ENCODE assay signal across 1 cellular context in the genomic region with DNA sequence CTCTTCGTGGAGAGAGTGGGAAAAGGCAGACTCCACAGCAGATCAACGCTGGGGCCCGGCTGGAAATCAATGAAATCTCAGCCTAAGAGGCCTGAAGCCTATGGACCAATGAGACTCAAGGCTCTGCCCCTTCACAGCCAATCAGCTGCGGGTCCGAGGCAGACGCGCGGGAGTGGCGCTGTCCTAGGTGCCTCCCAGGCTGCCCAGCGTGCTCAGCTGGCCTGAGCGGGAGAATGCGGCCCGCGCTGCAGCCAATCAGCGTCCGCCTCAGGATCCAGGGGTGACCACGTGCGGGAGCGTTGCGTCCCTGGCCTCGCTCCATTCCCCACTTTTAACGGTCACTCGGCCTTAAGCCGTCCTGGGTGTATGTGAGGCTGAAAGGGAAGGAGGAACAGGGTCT.
A peak's percentile ranks its signal among the peaks of the same experiment; 100 is the strongest.
TF ChIP-seq lines count a peak whose summit lies in the region.

A gene with protein sequence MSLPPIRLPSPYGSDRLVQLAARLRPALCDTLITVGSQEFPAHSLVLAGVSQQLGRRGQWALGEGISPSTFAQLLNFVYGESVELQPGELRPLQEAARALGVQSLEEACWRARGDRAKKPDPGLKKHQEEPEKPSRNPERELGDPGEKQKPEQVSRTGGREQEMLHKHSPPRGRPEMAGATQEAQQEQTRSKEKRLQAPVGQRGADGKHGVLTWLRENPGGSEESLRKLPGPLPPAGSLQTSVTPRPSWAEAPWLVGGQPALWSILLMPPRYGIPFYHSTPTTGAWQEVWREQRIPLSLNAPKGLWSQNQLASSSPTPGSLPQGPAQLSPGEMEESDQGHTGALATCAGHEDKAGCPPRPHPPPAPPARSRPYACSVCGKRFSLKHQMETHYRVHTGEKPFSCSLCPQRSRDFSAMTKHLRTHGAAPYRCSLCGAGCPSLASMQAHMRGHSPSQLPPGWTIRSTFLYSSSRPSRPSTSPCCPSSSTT (plus strand): TSS at position 341 of the 400 bp plus-strand sequence. CDS start 10,069 bp downstream, outside the sequence.

TF ChIP-seq in K562, 482 proteins besides CTCF, POLR2A, EP300 and RAD21 (continued from another document and continues in another):
- TF ChIP-seq SOX6 (IDR thresholded peaks at IDR 0.05) = no peak
- TF ChIP-seq, protein P1, sequence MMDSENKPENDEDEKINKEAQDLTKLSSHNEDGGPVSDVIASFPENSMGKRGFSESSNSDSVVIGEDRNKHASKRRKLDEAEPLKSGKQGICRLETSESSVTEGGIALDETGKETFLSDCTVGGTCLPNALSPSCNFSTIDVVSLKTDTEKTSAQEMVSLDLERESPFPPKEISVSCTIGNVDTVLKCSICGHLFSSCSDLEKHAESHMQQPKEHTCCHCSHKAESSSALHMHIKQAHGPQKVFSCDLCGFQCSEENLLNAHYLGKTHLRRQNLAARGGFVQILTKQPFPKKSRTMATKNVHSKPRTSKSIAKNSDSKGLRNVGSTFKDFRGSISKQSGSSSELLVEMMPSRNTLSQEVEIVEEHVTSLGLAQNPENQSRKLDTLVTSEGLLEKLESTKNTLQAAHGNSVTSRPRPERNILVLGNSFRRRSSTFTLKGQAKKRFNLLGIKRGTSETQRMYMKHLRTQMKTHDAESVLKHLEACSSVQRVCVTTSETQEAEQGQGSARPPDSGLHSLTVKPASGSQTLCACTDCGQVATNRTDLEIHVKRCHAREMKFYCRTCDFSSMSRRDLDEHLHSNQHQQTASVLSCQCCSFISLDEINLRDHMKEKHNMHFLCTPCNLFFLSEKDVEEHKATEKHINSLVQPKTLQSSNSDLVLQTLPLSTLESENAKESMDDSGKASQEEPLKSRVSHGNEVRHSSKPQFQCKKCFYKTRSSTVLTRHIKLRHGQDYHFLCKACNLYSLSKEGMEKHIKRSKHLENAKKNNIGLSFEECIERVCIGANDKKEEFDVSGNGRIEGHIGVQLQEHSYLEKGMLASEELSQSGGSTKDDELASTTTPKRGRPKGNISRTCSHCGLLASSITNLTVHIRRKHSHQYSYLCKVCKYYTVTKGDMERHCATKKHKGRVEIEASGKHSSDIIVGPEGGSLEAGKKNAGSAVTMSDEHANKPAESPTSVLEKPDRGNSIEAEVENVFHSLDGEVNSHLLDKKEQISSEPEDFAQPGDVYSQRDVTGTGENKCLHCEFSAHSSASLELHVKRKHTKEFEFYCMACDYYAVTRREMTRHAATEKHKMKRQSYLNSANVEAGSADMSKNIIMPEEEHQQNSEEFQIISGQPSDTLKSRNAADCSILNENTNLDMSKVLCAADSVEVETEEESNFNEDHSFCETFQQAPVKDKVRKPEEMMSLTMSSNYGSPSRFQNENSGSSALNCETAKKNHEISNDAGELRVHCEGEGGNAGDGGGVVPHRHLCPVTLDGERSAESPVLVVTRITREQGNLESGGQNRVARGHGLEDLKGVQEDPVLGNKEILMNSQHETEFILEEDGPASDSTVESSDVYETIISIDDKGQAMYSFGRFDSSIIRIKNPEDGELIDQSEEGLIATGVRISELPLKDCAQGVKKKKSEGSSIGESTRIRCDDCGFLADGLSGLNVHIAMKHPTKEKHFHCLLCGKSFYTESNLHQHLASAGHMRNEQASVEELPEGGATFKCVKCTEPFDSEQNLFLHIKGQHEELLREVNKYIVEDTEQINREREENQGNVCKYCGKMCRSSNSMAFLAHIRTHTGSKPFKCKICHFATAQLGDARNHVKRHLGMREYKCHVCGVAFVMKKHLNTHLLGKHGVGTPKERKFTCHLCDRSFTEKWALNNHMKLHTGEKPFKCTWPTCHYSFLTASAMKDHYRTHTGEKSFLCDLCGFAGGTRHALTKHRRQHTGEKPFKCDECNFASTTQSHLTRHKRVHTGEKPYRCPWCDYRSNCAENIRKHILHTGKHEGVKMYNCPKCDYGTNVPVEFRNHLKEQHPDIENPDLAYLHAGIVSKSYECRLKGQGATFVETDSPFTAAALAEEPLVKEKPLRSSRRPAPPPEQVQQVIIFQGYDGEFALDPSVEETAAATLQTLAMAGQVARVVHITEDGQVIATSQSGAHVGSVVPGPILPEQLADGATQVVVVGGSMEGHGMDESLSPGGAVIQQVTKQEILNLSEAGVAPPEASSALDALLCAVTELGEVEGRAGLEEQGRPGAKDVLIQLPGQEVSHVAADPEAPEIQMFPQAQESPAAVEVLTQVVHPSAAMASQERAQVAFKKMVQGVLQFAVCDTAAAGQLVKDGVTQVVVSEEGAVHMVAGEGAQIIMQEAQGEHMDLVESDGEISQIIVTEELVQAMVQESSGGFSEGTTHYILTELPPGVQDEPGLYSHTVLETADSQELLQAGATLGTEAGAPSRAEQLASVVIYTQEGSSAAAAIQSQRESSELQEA (IDR thresholded peaks at IDR 0.05; ENCODE audit: low read depth) = no peak
- TF ChIP-seq, protein P2, sequence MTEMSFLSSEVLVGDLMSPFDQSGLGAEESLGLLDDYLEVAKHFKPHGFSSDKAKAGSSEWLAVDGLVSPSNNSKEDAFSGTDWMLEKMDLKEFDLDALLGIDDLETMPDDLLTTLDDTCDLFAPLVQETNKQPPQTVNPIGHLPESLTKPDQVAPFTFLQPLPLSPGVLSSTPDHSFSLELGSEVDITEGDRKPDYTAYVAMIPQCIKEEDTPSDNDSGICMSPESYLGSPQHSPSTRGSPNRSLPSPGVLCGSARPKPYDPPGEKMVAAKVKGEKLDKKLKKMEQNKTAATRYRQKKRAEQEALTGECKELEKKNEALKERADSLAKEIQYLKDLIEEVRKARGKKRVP (CRISPR knock-in tag; IDR thresholded peaks at IDR 0.05) = no peak
- no peak for TF ChIP-seq TCF7L2 (IDR thresholded peaks at IDR 0.05; ENCODE audit: low read depth, low read length)
- no peak; the same call in 1 of the 2 replicates for TF ChIP-seq STAG1 (CRISPR knock-in tag; IDR thresholded peaks at IDR 0.05; ENCODE audit: borderline replicate concordance)
- TF ChIP-seq KDM4B (IDR thresholded peaks at IDR 0.05; ENCODE audit: borderline replicate concordance in 2 of 2, low read depth in 1 of 2) = no peak
- no peak for TF ChIP-seq POLR2H (tag; IDR thresholded peaks at IDR 0.05; ENCODE audit: low read depth)
- TF ChIP-seq ZNF384 (IDR thresholded peaks at IDR 0.05; ENCODE audit: low read depth, low read length) = no peak
- peak; percentile 97 for TF ChIP-seq HDAC2 (IDR thresholded peaks at IDR 0.05)
- no peak for TF ChIP-seq RBM39 (optimal IDR thresholded peaks at IDR 0.05; ENCODE audit: low read depth, low read length)
- no peak for TF ChIP-seq ZFX (CRISPR knock-in tag; IDR thresholded peaks at IDR 0.05)
- no peak for TF ChIP-seq HNRNPUL1 (IDR thresholded peaks at IDR 0.05; ENCODE audit: low read length)
- TF ChIP-seq, protein P3, sequence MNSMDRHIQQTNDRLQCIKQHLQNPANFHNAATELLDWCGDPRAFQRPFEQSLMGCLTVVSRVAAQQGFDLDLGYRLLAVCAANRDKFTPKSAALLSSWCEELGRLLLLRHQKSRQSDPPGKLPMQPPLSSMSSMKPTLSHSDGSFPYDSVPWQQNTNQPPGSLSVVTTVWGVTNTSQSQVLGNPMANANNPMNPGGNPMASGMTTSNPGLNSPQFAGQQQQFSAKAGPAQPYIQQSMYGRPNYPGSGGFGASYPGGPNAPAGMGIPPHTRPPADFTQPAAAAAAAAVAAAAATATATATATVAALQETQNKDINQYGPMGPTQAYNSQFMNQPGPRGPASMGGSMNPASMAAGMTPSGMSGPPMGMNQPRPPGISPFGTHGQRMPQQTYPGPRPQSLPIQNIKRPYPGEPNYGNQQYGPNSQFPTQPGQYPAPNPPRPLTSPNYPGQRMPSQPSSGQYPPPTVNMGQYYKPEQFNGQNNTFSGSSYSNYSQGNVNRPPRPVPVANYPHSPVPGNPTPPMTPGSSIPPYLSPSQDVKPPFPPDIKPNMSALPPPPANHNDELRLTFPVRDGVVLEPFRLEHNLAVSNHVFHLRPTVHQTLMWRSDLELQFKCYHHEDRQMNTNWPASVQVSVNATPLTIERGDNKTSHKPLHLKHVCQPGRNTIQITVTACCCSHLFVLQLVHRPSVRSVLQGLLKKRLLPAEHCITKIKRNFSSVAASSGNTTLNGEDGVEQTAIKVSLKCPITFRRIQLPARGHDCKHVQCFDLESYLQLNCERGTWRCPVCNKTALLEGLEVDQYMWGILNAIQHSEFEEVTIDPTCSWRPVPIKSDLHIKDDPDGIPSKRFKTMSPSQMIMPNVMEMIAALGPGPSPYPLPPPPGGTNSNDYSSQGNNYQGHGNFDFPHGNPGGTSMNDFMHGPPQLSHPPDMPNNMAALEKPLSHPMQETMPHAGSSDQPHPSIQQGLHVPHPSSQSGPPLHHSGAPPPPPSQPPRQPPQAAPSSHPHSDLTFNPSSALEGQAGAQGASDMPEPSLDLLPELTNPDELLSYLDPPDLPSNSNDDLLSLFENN (IDR thresholded peaks at IDR 0.05; ENCODE audit: low read depth in 2 of 2, low read length in 2 of 2) = no peak
- TF ChIP-seq, protein P4, sequence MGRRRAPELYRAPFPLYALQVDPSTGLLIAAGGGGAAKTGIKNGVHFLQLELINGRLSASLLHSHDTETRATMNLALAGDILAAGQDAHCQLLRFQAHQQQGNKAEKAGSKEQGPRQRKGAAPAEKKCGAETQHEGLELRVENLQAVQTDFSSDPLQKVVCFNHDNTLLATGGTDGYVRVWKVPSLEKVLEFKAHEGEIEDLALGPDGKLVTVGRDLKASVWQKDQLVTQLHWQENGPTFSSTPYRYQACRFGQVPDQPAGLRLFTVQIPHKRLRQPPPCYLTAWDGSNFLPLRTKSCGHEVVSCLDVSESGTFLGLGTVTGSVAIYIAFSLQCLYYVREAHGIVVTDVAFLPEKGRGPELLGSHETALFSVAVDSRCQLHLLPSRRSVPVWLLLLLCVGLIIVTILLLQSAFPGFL (CRISPR knock-in tag; IDR thresholded peaks at IDR 0.05) = no peak
- TF ChIP-seq CEBPG (CRISPR knock-in tag; IDR thresholded peaks at IDR 0.05) = peak; percentile 16; the same call in 1 of the 2 replicates
- no peak for TF ChIP-seq CEBPG (tag; conservative IDR thresholded peaks at IDR 0.05 in 1 of 2, IDR thresholded peaks at IDR 0.05 in 1 of 2)
- no peak for TF ChIP-seq ZFP1 (CRISPR knock-in tag; IDR thresholded peaks at IDR 0.05)
- TF ChIP-seq KAT7 (CRISPR knock-in tag; IDR thresholded peaks at IDR 0.05; ENCODE audit: borderline replicate concordance) = no peak
- TF ChIP-seq PURB (CRISPR knock-in tag; IDR thresholded peaks at IDR 0.05; ENCODE audit: low read depth) = no peak
- TF ChIP-seq CBFB (CRISPR knock-in tag; IDR thresholded peaks at IDR 0.05) = 0 out of 2 replicates have a peak, but pooled peaks have one; percentile 40
- TF ChIP-seq KLF10 (CRISPR knock-in tag; IDR thresholded peaks at IDR 0.05) = no peak
- TF ChIP-seq SRF (CRISPR knock-in tag; IDR thresholded peaks at IDR 0.05) = no peak
- TF ChIP-seq, protein P5, sequence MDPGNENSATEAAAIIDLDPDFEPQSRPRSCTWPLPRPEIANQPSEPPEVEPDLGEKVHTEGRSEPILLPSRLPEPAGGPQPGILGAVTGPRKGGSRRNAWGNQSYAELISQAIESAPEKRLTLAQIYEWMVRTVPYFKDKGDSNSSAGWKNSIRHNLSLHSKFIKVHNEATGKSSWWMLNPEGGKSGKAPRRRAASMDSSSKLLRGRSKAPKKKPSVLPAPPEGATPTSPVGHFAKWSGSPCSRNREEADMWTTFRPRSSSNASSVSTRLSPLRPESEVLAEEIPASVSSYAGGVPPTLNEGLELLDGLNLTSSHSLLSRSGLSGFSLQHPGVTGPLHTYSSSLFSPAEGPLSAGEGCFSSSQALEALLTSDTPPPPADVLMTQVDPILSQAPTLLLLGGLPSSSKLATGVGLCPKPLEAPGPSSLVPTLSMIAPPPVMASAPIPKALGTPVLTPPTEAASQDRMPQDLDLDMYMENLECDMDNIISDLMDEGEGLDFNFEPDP (CRISPR knock-in tag; IDR thresholded peaks at IDR 0.05) = no peak
- TF ChIP-seq ZNF24 (IDR thresholded peaks at IDR 0.05) = no peak
- TF ChIP-seq HNRNPLL (IDR thresholded peaks at IDR 0.05; ENCODE audit: low read depth, low read length, poor library complexity, severe bottlenecking) = no peak
- TF ChIP-seq, protein P6, sequence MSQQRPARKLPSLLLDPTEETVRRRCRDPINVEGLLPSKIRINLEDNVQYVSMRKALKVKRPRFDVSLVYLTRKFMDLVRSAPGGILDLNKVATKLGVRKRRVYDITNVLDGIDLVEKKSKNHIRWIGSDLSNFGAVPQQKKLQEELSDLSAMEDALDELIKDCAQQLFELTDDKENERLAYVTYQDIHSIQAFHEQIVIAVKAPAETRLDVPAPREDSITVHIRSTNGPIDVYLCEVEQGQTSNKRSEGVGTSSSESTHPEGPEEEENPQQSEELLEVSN (IDR thresholded peaks at IDR 0.05; ENCODE audit: borderline replicate concordance in 1 of 2, extremely low read depth in 1 of 2, insufficient read depth in 1 of 2, insufficient read length in 1 of 2, low read depth in 1 of 2, low read length in 1 of 2, poor library complexity in 1 of 2, severe bottlenecking in 1 of 2) = peak; percentile 100
- TF ChIP-seq RB1 (IDR thresholded peaks at IDR 0.05; ENCODE audit: low read depth) = peak; percentile 85
- peak; percentile 80 for TF ChIP-seq MIER1 (IDR thresholded peaks at IDR 0.05; ENCODE audit: low read depth)
- TF ChIP-seq NELFE (IDR thresholded peaks at IDR 0.05; ENCODE audit: insufficient read depth, insufficient read length) = no peak
- no peak for TF ChIP-seq TAF1 (IDR thresholded peaks at IDR 0.05; ENCODE audit: control insufficient read depth, extremely low read depth, insufficient read depth, low read length, severe bottlenecking)
- TF ChIP-seq ZSCAN29 (IDR thresholded peaks at IDR 0.05) = no peak
- TF ChIP-seq ZNF263 (CRISPR knock-in tag; IDR thresholded peaks at IDR 0.05; ENCODE audit: borderline replicate concordance) = peak; percentile 56; the same call in 1 of the 2 replicates
- TF ChIP-seq, protein P7, sequence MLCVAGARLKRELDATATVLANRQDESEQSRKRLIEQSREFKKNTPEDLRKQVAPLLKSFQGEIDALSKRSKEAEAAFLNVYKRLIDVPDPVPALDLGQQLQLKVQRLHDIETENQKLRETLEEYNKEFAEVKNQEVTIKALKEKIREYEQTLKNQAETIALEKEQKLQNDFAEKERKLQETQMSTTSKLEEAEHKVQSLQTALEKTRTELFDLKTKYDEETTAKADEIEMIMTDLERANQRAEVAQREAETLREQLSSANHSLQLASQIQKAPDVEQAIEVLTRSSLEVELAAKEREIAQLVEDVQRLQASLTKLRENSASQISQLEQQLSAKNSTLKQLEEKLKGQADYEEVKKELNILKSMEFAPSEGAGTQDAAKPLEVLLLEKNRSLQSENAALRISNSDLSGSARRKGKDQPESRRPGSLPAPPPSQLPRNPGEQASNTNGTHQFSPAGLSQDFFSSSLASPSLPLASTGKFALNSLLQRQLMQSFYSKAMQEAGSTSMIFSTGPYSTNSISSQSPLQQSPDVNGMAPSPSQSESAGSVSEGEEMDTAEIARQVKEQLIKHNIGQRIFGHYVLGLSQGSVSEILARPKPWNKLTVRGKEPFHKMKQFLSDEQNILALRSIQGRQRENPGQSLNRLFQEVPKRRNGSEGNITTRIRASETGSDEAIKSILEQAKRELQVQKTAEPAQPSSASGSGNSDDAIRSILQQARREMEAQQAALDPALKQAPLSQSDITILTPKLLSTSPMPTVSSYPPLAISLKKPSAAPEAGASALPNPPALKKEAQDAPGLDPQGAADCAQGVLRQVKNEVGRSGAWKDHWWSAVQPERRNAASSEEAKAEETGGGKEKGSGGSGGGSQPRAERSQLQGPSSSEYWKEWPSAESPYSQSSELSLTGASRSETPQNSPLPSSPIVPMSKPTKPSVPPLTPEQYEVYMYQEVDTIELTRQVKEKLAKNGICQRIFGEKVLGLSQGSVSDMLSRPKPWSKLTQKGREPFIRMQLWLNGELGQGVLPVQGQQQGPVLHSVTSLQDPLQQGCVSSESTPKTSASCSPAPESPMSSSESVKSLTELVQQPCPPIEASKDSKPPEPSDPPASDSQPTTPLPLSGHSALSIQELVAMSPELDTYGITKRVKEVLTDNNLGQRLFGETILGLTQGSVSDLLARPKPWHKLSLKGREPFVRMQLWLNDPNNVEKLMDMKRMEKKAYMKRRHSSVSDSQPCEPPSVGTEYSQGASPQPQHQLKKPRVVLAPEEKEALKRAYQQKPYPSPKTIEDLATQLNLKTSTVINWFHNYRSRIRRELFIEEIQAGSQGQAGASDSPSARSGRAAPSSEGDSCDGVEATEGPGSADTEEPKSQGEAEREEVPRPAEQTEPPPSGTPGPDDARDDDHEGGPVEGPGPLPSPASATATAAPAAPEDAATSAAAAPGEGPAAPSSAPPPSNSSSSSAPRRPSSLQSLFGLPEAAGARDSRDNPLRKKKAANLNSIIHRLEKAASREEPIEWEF (CRISPR knock-in tag; IDR thresholded peaks at IDR 0.05) = no peak
